16 cellular contexts compared by ENCODE assay signal in the genomic region with DNA sequence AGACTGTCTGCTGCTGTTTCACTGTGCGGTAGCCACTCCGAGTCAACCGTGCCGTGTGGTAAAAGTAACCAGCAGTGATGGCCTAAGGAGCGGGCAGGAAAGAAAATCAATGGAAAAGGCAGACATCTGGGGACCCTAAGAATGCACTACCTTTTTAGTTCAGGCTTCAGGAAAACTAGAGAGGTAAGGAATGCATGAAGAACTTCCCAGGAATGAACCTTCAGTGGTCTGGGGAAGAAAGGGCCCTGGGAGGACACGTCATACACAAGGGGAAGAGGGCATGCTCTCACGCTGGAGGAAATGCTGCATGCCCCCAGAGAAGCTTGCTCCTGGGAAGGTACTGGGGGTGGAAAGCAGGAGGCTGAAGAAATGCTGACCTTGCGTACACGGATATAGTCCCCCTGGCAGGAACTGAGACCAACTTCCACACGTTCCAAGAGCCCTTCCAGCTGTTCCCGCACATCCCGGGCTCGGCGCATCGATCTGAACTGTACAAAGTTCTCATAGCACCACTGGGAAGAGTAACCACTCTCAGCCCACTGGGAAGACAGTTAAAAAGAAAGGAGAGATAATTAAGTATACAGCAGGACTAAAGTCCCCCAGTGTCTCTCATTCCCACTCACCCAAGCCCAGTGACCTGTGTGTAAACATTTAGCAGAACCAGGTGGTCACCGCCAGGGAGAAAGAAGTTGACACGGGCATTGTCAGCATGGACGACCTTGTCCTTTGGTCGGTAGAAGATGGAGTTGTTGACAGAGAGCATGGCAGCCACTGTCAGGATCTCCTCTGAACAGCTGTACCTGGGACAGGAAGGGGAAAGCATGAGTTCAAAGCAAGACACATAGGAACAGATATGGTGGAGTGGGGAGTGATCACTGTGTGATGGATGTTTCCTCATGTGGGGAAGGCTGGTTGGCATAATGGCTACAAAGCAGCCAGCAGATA. TPM values are rescaled to one million over a fixed set of nuclear protein-coding genes. Genes with fewer than 3 reads are reported as not detected.
DNase-seq lines count a peak whose midpoint lies in the region; ATAC-seq and TF ChIP-seq lines count a peak whose summit lies in the region.
"Had no signal": no experiment of that assay in that cellular context is flagged by ENCODE, and none has a peak within 500 bp of the region (broad histone marks: within the 10 kb centered on the region; RNA-seq: fewer than 3 reads in every experiment).

No MANE protein-coding gene starts in this region.

- H3K4me3 ChIP-seq in osteoblast (ENCODE audit: insufficient read depth, low read length) = no peak overlapping the region
- no peak overlapping the region for H3K4me3 ChIP-seq in upper lobe of right lung

- H3K9me3 ChIP-seq in T-helper 17 cell (ENCODE audit: control insufficient read depth, low read length, poor library complexity, severe bottlenecking) (no peaks in the 10 kb centered on the region), osteoblast (ENCODE audit: low read depth, low read length) (no peaks in the 10 kb centered on the region), upper lobe of right lung (no peaks in the 10 kb centered on the region)

- no peak overlapping the region for H3K27ac ChIP-seq in osteoblast (ENCODE audit: low read depth, low read length)
- H3K27ac ChIP-seq in upper lobe of right lung = no peak overlapping the region

- no peaks in the 10 kb centered on the region for H3K9me3 Mint-ChIP-seq in activated naive CD4-positive, alpha-beta T cell treated with anti-CD3 and anti-CD28 coated beads, Interleukin-2, amount 50 U/mL, for 72 hours
- no peaks in the 10 kb centered on the region for H3K9me3 Mint-ChIP-seq in endothelial cell (ENCODE audit: unreplicated experiment)

- H3K27me3 Mint-ChIP-seq in T-helper 17 cell (no peaks in the 10 kb centered on the region), endothelial cell (ENCODE audit: unreplicated experiment) (peaks cover 8% of the 10 kb centered on the region)

- no peaks in the 10 kb centered on the region for H3K79me2 ChIP-seq in osteoblast (ENCODE audit: insufficient read depth, low read length)

- TF ChIP-seq CTCF in endothelial cell (IDR thresholded peaks at IDR 0.05; ENCODE audit: unreplicated experiment) (no peak), osteoblast (IDR thresholded peaks at IDR 0.05; ENCODE audit: extremely low read depth, low read depth, low read length) (no peak), upper lobe of right lung (IDR thresholded peaks at IDR 0.05) (no peak)

- DNase-seq in activated naive CD4-positive, alpha-beta T cell treated with anti-CD3 and anti-CD28 coated beads, Interleukin-2, amount 50 U/mL, for 72 hours (ENCODE audit: low spot score in 2 of 2) = no peak
- no peak for DNase-seq in activated naive CD4-positive, alpha-beta T cell treated with Interleukin-2 at 50 U/mL for 16 hours
- DNase-seq in T-helper 17 cell (no peak), endothelial cell (ENCODE audit: low spot score) (no peak), osteoblast (ENCODE audit: insufficient read length, low spot score, missing footprints) (peak; percentile 37), upper lobe of right lung (no peak)
- no peak for DNase-seq in stimulated activated CD4-positive, alpha-beta T cell treated with anti-CD3 and anti-CD28 coated beads, Interleukin-12 subunit alpha, Interleukin-12 subunit beta, amount 100 ng/mL, for 4 hours
- DNase-seq: ACHN, KBM-7, NCI-H1092 treated with DMSO at 0.1 percent for 48 hours, NCI-H1694 treated with DMSO at 0.1 percent for 48 hours, NCI-H446 treated with DMSO at 0.1 percent for 48 hours, NCI-H748 treated with DMSO at 0.1 percent for 48 hours, Right ventricle myocardium superior had no signal

- H3K27ac Mint-ChIP-seq in activated naive CD4-positive, alpha-beta T cell treated with anti-CD3 and anti-CD28 coated beads, Interleukin-2, amount 50 U/mL, for 72 hours = peak overlapping the region; percentile 11 to 23
- peak overlapping the region; percentile 9 for H3K27ac Mint-ChIP-seq in T-helper 17 cell
- H3K27ac Mint-ChIP-seq in endothelial cell (ENCODE audit: unreplicated experiment) = peak overlapping the region; percentile 48

- ATAC-seq in activated naive CD4-positive, alpha-beta T cell treated with anti-CD3 and anti-CD28 coated beads, Interleukin-2, amount 50 U/mL, for 72 hours = no peak
- ATAC-seq in T-helper 17 cell = no peak
- no peak for ATAC-seq in upper lobe of right lung
- no peak for ATAC-seq in HG03442 (IDR thresholded peaks at IDR 0.05; ENCODE audit: unreplicated experiment)
- ATAC-seq: Panc1 had no signal

- H3K4me3 Mint-ChIP-seq in T-helper 17 cell (no peak overlapping the region), endothelial cell (ENCODE audit: unreplicated experiment) (peak overlapping the region; percentile 75)

- H3K4me1 Mint-ChIP-seq in T-helper 17 cell = peaks cover 12% of the 10 kb centered on the region
- peaks cover 22% of the 10 kb centered on the region for H3K4me1 Mint-ChIP-seq in endothelial cell (ENCODE audit: unreplicated experiment)

- H3K4me1 ChIP-seq in osteoblast (ENCODE audit: insufficient read depth, low read length) (no peaks in the 10 kb centered on the region), upper lobe of right lung (no peaks in the 10 kb centered on the region)

- intact Hi-C loops in upper lobe of right lung (cut with DNase I) = no loop called here

- H3K36me3 Mint-ChIP-seq in activated naive CD4-positive, alpha-beta T cell treated with anti-CD3 and anti-CD28 coated beads, Interleukin-2, amount 50 U/mL, for 72 hours = peaks cover 0 to 24% of the 10 kb centered on the region in 2 donors
- H3K36me3 Mint-ChIP-seq in T-helper 17 cell (ENCODE audit: low read depth) = peaks cover 9% of the 10 kb centered on the region
- peaks cover 53% of the 10 kb centered on the region for H3K36me3 Mint-ChIP-seq in endothelial cell (ENCODE audit: low read depth, unreplicated experiment)

- H3K36me3 ChIP-seq in osteoblast (ENCODE audit: insufficient read depth, low read length) (peaks cover 83% of the 10 kb centered on the region), upper lobe of right lung (peaks cover 95% of the 10 kb centered on the region)

- H3K27me3 ChIP-seq in osteoblast (ENCODE audit: insufficient read depth, low read length) (no peaks in the 10 kb centered on the region), upper lobe of right lung (no peaks in the 10 kb centered on the region)

- H3K4me2 ChIP-seq in osteoblast (ENCODE audit: insufficient read depth, low read length) = no peak overlapping the region

- no peak overlapping the region for H2AFZ ChIP-seq in osteoblast (ENCODE audit: low read length)

- no peaks in the 10 kb centered on the region for H4K20me1 ChIP-seq in osteoblast (ENCODE audit: insufficient read depth, low read length)

RNA-seq across cellular contexts. Expression of a gene that starts 8.1 kb away (rescaled TPM):
- total RNA-seq in activated naive CD4-positive, alpha-beta T cell treated with anti-CD3 and anti-CD28 coated beads, Interleukin-2, amount 50 U/mL, for 72 hours = 10 to 100 TPM; 20.5 to 81.5 TPM
- total RNA-seq in T-helper 17 cell (10 to 100 TPM; 32.6 to 37.0 TPM), endothelial cell (ENCODE audit: unreplicated experiment) (15.1 TPM), osteoblast (4.7 and 6.2 TPM in 2 replicates), upper lobe of right lung (22.8 TPM)

RNA-seq across cellular contexts. Expression of a gene that starts 17.7 kb away (rescaled TPM):
- 10 to 100 TPM; 31.7 to 37.5 TPM for total RNA-seq in activated naive CD4-positive, alpha-beta T cell treated with anti-CD3 and anti-CD28 coated beads, Interleukin-2, amount 50 U/mL, for 72 hours
- 10 to 100 TPM; 23.5 to 25.6 TPM for total RNA-seq in T-helper 17 cell
- total RNA-seq in endothelial cell (ENCODE audit: unreplicated experiment) = 38.5 TPM
- total RNA-seq in osteoblast = 25.6 and 26.1 TPM in 2 replicates
- 27.4 TPM for total RNA-seq in upper lobe of right lung

RNA-seq across cellular contexts. Expression of a gene that starts 28.4 kb away (rescaled TPM):
- total RNA-seq in activated naive CD4-positive, alpha-beta T cell treated with anti-CD3 and anti-CD28 coated beads, Interleukin-2, amount 50 U/mL, for 72 hours = 10 to 100 TPM; 14.5 to 15.1 TPM
- 1 to 10 TPM; 5.6 to 6.6 TPM for total RNA-seq in T-helper 17 cell
- 30.3 TPM for total RNA-seq in endothelial cell (ENCODE audit: unreplicated experiment)
- 4.4 and 4.7 TPM in 2 replicates for total RNA-seq in osteoblast
- total RNA-seq in upper lobe of right lung = 7.8 TPM

RNA-seq across cellular contexts. Expression of a gene that starts 31.4 kb away (rescaled TPM):
- total RNA-seq in activated naive CD4-positive, alpha-beta T cell treated with anti-CD3 and anti-CD28 coated beads, Interleukin-2, amount 50 U/mL, for 72 hours = 100 to 1,000 TPM; 184 to 274 TPM
- total RNA-seq in T-helper 17 cell (100 to 1,000 TPM in 1 of 2 donors, 10 to 100 TPM in 1; 99.5 to 117 TPM), endothelial cell (ENCODE audit: unreplicated experiment) (285 TPM), osteoblast (62.6 and 63.9 TPM in 2 replicates), upper lobe of right lung (72.8 TPM)

RNA-seq across cellular contexts. Expression of a gene that starts 35.7 kb away (rescaled TPM):
- 10 to 100 TPM; 35.7 to 53.5 TPM for total RNA-seq in activated naive CD4-positive, alpha-beta T cell treated with anti-CD3 and anti-CD28 coated beads, Interleukin-2, amount 50 U/mL, for 72 hours
- total RNA-seq in T-helper 17 cell = 1 to 10 TPM; 4.7 to 5.6 TPM
- 26.0 TPM for total RNA-seq in endothelial cell (ENCODE audit: unreplicated experiment)
- total RNA-seq in osteoblast = 2.9 and 3.3 TPM in 2 replicates
- 9.5 TPM for total RNA-seq in upper lobe of right lung
